In the genomic region with DNA sequence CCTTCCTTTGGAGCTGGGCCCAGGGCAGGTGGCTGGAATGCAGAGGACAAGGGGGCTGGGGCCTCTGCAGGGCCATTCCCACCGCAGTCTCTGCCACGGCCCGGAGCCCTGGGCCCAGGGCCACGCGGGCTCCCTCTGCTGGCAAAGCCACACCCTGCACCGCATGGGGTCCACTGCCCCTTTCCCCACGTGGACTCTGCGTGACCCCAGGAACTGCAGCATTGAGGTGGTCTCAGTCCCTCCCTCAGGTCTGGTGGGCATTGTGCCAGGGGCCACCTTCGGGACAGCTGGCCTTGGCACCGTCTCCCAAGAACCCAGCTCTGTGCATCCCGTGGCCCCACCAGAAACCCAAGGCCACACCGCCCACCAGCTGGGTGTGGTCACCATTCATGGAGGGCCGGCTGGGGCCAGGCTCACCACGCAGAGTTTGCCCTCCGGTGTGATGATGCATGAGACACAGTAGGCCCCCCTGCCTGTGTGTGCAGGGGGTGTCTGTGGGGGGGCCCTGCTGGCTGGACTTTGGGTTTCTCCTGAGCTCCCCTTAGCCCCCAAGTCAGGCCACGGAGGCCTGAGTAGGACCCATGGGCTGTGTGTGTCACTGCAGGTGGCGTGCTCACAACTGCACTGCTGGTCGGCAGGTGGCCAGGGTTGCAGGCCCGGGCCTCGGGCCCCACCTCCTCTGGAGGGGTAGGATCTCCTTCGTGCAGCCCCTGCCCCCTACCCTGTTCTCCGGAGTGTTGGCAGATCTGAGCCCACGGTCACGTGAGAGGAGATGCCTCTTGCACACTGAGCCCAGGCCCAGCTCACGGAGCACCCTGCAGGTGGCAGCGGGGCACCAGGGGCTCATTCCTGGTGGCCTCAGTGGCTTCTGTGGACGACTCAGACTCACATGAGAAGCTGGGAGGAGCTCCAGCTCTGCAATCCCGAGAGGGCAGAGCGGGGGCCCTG, we compare ENCODE assay signal across 9 cellular contexts. TPM values are rescaled to one million over a fixed set of nuclear protein-coding genes. Genes with fewer than 3 reads are reported as not detected.
DNase-seq lines count a peak whose midpoint lies in the region; ATAC-seq and TF ChIP-seq lines count a peak whose summit lies in the region.
"Had no signal": no experiment of that assay in that cellular context is flagged by ENCODE, and none has a peak within 500 bp of the region (broad histone marks: within the 10 kb centered on the region; RNA-seq: fewer than 3 reads in every experiment).

No MANE protein-coding gene starts in this region.

- TF ChIP-seq CTCF in fibroblast of lung (conservative IDR thresholded peaks at IDR 0.05 in 1 of 2, IDR thresholded peaks at IDR 0.05 in 1 of 2; ENCODE audit: low read depth in 1 of 2, low read length in 2 of 2) (peak; percentile 77 to 91), parathyroid adenoma (IDR thresholded peaks at IDR 0.05) (peak; percentile 65), uterus (IDR thresholded peaks at IDR 0.05) (peak; percentile 84 to 91 (median 86))

- H3K27me3 ChIP-seq in fibroblast of lung (ENCODE audit: control insufficient read depth, insufficient read depth, low read length) (no peaks in the 10 kb centered on the region), parathyroid adenoma (ENCODE audit: control insufficient read depth, insufficient read depth, low read length) (no peaks in the 10 kb centered on the region), uterus (no peaks in the 10 kb centered on the region)

- no peak for TF ChIP-seq POLR2A in uterus (IDR thresholded peaks at IDR 0.05)

- H3K9ac ChIP-seq in fibroblast of lung (ENCODE audit: insufficient read depth, low read length): no peak overlapping the region
- H3K9ac ChIP-seq in parathyroid adenoma: no peak overlapping the region

- ATAC-seq in HG03025 (IDR thresholded peaks at IDR 0.05; ENCODE audit: low FRiP score, unreplicated experiment): no peak

- H3K4me2 ChIP-seq in fibroblast of lung (ENCODE audit: extremely low read depth, insufficient read depth, low read length) (no peak overlapping the region), parathyroid adenoma (ENCODE audit: low read length) (no peak overlapping the region)

- H4K20me1 ChIP-seq in fibroblast of lung (ENCODE audit: control insufficient read depth, extremely low read depth, insufficient read depth, low read length): no peaks in the 10 kb centered on the region

- H3K27ac ChIP-seq in fibroblast of lung (ENCODE audit: insufficient read depth, low read length): no peak overlapping the region
- no peak overlapping the region for H3K27ac ChIP-seq in parathyroid adenoma
- no peak overlapping the region for H3K27ac ChIP-seq in uterus

- H3K4me1 ChIP-seq in fibroblast of lung (ENCODE audit: control insufficient read depth, extremely low read depth, insufficient read depth, low read length) (no peaks in the 10 kb centered on the region), parathyroid adenoma (no peaks in the 10 kb centered on the region), uterus (peaks cover 4 to 8% of the 10 kb centered on the region in 2 donors)

- H3K4me3 ChIP-seq in fibroblast of lung (replicated peaks in 1 of 4; ENCODE audit: control extremely low read depth in 1 of 4, insufficient read depth in 1 of 4, low read depth in 3 of 4, low read length in 4 of 4) (no peak overlapping the region), parathyroid adenoma (ENCODE audit: low read depth, low read length) (no peak overlapping the region), uterus (no peak overlapping the region)

- H3K79me2 ChIP-seq in fibroblast of lung (ENCODE audit: control insufficient read depth, insufficient read depth, low read length) (no peaks in the 10 kb centered on the region), parathyroid adenoma (no peaks in the 10 kb centered on the region)

- H3K9me3 ChIP-seq in fibroblast of lung (ENCODE audit: control insufficient read depth, insufficient read depth, low read depth, low read length) (no peaks in the 10 kb centered on the region), parathyroid adenoma (ENCODE audit: control insufficient read depth, low read length) (no peaks in the 10 kb centered on the region), uterus (no peaks in the 10 kb centered on the region)

- intact Hi-C loops in uterus (cut with DNase I; ENCODE audit: low total_unique reads): no loop called here

- H3K36me3 ChIP-seq in fibroblast of lung (ENCODE audit: control insufficient read depth, insufficient read depth, low read length) (no peaks in the 10 kb centered on the region), parathyroid adenoma (ENCODE audit: control insufficient read depth, insufficient read depth, low read length) (no peaks in the 10 kb centered on the region), uterus (no peaks in the 10 kb centered on the region)

- DNase-seq in ELR (ENCODE audit: low read depth) (peak; percentile 42), MV-4-11 (lab: John Stamatoyannopoulos, UW) (peak; percentile 21), fibroblast of lung (ENCODE audit: low read depth in 2 of 2) (peak in 1 of 2 donors; percentile 20), uterus (peak in 1 of 2 donors; percentile 55), mesenteric fat pad (ENCODE audit: low spot score) (no peak)
- peak; percentile 88 for DNase-seq in activated CD8-positive, alpha-beta memory T cell treated with anti-CD3 and anti-CD28 coated beads, Interleukin-2, amount 50 U/mL, for 48 hours

- H2AFZ ChIP-seq in fibroblast of lung (ENCODE audit: low read length): no peak overlapping the region
- H2AFZ ChIP-seq in parathyroid adenoma: peak overlapping the region; percentile 62

RNA-seq across cellular contexts. Expression of a gene that starts 5.7 kb away (rescaled TPM):
- total RNA-seq in fibroblast of lung: 2.6 and 3.1 TPM in 2 replicates
- 1.7 and 2.5 TPM in 2 replicates for polyA plus RNA-seq in fibroblast of lung
- 7.5 and 12.6 TPM in 2 replicates for polyA plus RNA-seq in fibroblast of lung (2012)
- polyA minus RNA-seq in fibroblast of lung (ENCODE audit: low replicate concordance): 1.1 and 3.7 TPM in 2 replicates
- total RNA-seq in uterus: 10 to 100 TPM; 15.6 to 67.1 (median 47.1) TPM
- total RNA-seq in mesenteric fat pad: 41.1 TPM

RNA-seq across cellular contexts. Expression of a gene that starts 8.3 kb away (rescaled TPM):
- total RNA-seq in fibroblast of lung (under 0.01 and 0.17 TPM in 2 replicates), uterus (1 to 10 TPM in 2 of 4 donors, under 1 TPM in 1, not detected in 1; 0.77 to 3.8 (median 1.7) TPM), mesenteric fat pad (0.51 TPM)
- not detected in 2 replicates for polyA plus RNA-seq in fibroblast of lung
- polyA plus RNA-seq in fibroblast of lung (2012): 0.08 TPM in 1 of 2 replicates, not detected in the other
- not detected in 2 replicates for polyA minus RNA-seq in fibroblast of lung (ENCODE audit: low replicate concordance)

RNA-seq across cellular contexts. Expression of a gene that starts 20.1 kb away (rescaled TPM):
- total RNA-seq in fibroblast of lung: 1.3 and 2.0 TPM in 2 replicates
- polyA plus RNA-seq in fibroblast of lung: 0.84 and 1.9 TPM in 2 replicates
- 0.86 and 2.9 TPM in 2 replicates for polyA plus RNA-seq in fibroblast of lung (2012)
- polyA minus RNA-seq in fibroblast of lung (ENCODE audit: low replicate concordance): 1.4 TPM in 1 of 2 replicates, not detected in the other
- 10 to 100 TPM in 2 of 4 donors, 1 to 10 TPM in 2; 1.3 to 20.0 (median 6.7) TPM for total RNA-seq in uterus
- 4.1 TPM for total RNA-seq in mesenteric fat pad
- total RNA-seq: T-helper 2 cell treated with Interferon-gamma antibody and Interleukin-4, amounts not matched to agents 100 ng/mL and 5 ng/mL, for 36 hours had no signal

RNA-seq across cellular contexts. Expression of a gene that starts 30.4 kb away (rescaled TPM):
- total RNA-seq in fibroblast of lung (14.4 and 15.0 TPM in 2 replicates), uterus (10 to 100 TPM in 3 of 4 donors, 1 to 10 TPM in 1; 2.1 to 20.5 (median 17.8) TPM), mesenteric fat pad (12.6 TPM)
- 7.0 and 11.6 TPM in 2 replicates for polyA plus RNA-seq in fibroblast of lung
- 12.4 and 26.3 TPM in 2 replicates for polyA plus RNA-seq in fibroblast of lung (2012)
- polyA minus RNA-seq in fibroblast of lung (ENCODE audit: low replicate concordance): 8.9 and 13.0 TPM in 2 replicates

RNA-seq across cellular contexts. Expression of a gene that starts 34.1 kb away (rescaled TPM):
- 80.1 and 81.7 TPM in 2 replicates for total RNA-seq in fibroblast of lung
- polyA plus RNA-seq in fibroblast of lung: 150 and 188 TPM in 2 replicates
- 155 and 217 TPM in 2 replicates for polyA plus RNA-seq in fibroblast of lung (2012)
- polyA minus RNA-seq in fibroblast of lung (ENCODE audit: low replicate concordance): 27.3 and 44.5 TPM in 2 replicates
- total RNA-seq in uterus: 100 to 1,000 TPM in 1 of 4 donors, 10 to 100 TPM in 3; 34.3 to 114 (median 65.1) TPM
- 122 TPM for total RNA-seq in mesenteric fat pad
